8 cellular contexts compared by ENCODE assay signal in the genomic region with DNA sequence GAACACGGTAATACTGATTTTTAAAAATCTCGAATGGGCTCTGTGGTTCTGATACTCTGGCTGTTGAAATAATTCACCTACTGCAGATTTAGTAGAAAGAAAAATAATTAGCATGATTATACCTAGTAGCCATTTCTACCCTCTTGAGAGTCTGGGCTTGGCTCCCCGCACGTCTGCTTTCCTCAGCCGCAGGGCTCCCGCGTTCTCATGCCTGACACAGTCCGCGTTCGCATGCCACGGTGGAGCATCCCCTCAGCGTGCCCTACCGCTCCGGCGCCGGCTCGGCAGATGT. TPM values are rescaled to one million over a fixed set of nuclear protein-coding genes. Genes with fewer than 3 reads are reported as not detected.
DNase-seq lines count a peak whose midpoint lies in the region; ATAC-seq and TF ChIP-seq lines count a peak whose summit lies in the region.

No MANE protein-coding gene starts in this region.

- ATAC-seq in natural killer cell: no peak
- ATAC-seq in HG02610 (IDR thresholded peaks at IDR 0.05; ENCODE audit: unreplicated experiment): no peak
- ATAC-seq in GM18517 (IDR thresholded peaks at IDR 0.05; ENCODE audit: unreplicated experiment): no peak

- TF ChIP-seq CTCF in BJ (IDR thresholded peaks at IDR 0.05; ENCODE audit: insufficient read depth, low read depth, low read length): no peak
- TF ChIP-seq CTCF in LNCaP clone FGC (IDR thresholded peaks at IDR 0.05; ENCODE audit: control insufficient read depth, extremely low read depth, insufficient read depth): no peak
- no peak for TF ChIP-seq CTCF in natural killer cell (IDR thresholded peaks at IDR 0.05)

- no peaks in the 10 kb centered on the region for H3K36me3 Mint-ChIP-seq in natural killer cell

- no peaks in the 10 kb centered on the region for H3K36me3 ChIP-seq in BJ (ENCODE audit: control insufficient read depth, insufficient read depth, low read length)

- DNase-seq in BJ (ENCODE audit: low read depth) (no peak), LNCaP clone FGC (ENCODE audit: low read depth) (no peak), cortex of kidney (lab: John Stamatoyannopoulos, UW) (peak; percentile 36), natural killer cell (no peak), RKO (ENCODE audit: low spot score) (no peak), NCI-H2081 treated with DMSO at 0.1 percent for 48 hours (lab: John Stamatoyannopoulos, UW) (no peak)

- peaks cover 42 to 44% of the 10 kb centered on the region in 2 donors for H3K4me1 Mint-ChIP-seq in natural killer cell

- peak overlapping the region; percentile 98 for H3K4me3 Mint-ChIP-seq in natural killer cell

- intact Hi-C loops in natural killer cell (cut with micrococcal nuclease): loop anchor here (5.0 to 10.0 kb wide), 3 partner anchors 34 to 1178 kb away; a partner anchor contains a TSS

- H3K27me3 ChIP-seq in BJ (ENCODE audit: control insufficient read depth, insufficient read depth, low read length): no peaks in the 10 kb centered on the region

- CTCF ChIA-PET in BJ (lab: Yijun Ruan, JAX): interaction anchor here (1.1 kb wide), 1 partner anchor 37 kb away, joined by 4 read pairs; no protein-coding TSS in a partner anchor

- peak overlapping the region; percentile 98 to 100 for H3K27ac Mint-ChIP-seq in natural killer cell

- H3K4me3 ChIP-seq in BJ (ENCODE audit: low read depth, low read length) (peak overlapping the region; percentile 98), LNCaP clone FGC (ENCODE audit: low read depth, low read length) (peak overlapping the region; percentile 90)

- POLR2A ChIA-PET in BJ (lab: Charles Lee): no interaction called here

- H3K27me3 Mint-ChIP-seq in natural killer cell (ENCODE audit: low read depth in 2 of 2): no peaks in the 10 kb centered on the region

- no peaks in the 10 kb centered on the region for H3K9me3 Mint-ChIP-seq in natural killer cell

RNA-seq across cellular contexts. Expression of a gene that starts 0.9 kb away (rescaled TPM):
- polyA plus RNA-seq in BJ (2011; rRNA removed): 13.1 and 34.0 TPM in 2 replicates
- 9.9 and 10.6 TPM in 2 replicates for polyA minus RNA-seq in BJ (2011; rRNA and poly(A)+ RNA removed)
- total RNA-seq in natural killer cell: 100 to 1,000 TPM; 104 to 130 (median 118) TPM
